ENCODE assay signal across 8 cellular contexts in the genomic region with DNA sequence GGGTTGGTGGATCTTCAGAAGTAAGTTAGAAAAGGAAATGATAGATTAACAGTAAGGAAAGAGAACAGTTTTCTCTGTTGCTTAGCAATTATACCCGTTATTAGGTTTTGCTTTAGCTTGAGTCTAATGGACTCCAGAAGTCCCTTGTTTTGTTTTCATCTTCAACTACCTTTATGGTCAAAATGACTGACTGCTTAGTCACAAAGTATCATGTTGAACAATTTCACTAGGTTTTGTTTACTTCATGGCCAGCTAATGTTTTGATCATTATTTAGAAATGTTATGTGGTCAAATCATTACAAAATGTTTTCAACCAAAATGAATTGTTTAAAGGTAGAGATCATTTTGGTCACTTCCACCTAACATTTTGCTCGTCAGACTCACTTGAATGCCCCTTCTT. TPM values are rescaled to one million over a fixed set of nuclear protein-coding genes. Genes with fewer than 3 reads are reported as not detected.
DNase-seq lines count a peak whose midpoint lies in the region; ATAC-seq and TF ChIP-seq lines count a peak whose summit lies in the region.

No MANE protein-coding gene starts in this region.

- H3K27me3 ChIP-seq in H9 (ENCODE audit: insufficient read depth, low read length): no peaks in the 10 kb centered on the region
- H3K27me3 ChIP-seq in effector memory CD4-positive, alpha-beta T cell (replicated peaks; ENCODE audit: control insufficient read depth, insufficient read depth, low read length, poor library complexity, severe bottlenecking): no peaks in the 10 kb centered on the region

- H3K18ac ChIP-seq in H9 (ENCODE audit: insufficient read length, low read depth, low read length): no peak overlapping the region

- H3K9me3 ChIP-seq in H9 (ENCODE audit: control insufficient read depth, low read depth, low read length): no peaks in the 10 kb centered on the region
- H3K9me3 ChIP-seq in effector memory CD4-positive, alpha-beta T cell (ENCODE audit: control insufficient read depth, low read length): no peaks in the 10 kb centered on the region

- H2AFZ ChIP-seq in H9 (ENCODE audit: low read length): no peak overlapping the region

- no peak overlapping the region for H3T11ph ChIP-seq in H9 (ENCODE audit: low read length)

- H4K91ac ChIP-seq in H9 (ENCODE audit: insufficient read length, low read depth, low read length): no peak overlapping the region

- peak overlapping the region; percentile 93 to 96 for H3K4me3 Mint-ChIP-seq in H9
- H3K4me3 Mint-ChIP-seq in activated T-helper 17 cell treated with anti-CD3 and anti-CD28 coated beads, Interleukin-2, amount 50 U/mL, for 72 hours: peak overlapping the region; percentile 88

- no peak overlapping the region for H2BK5ac ChIP-seq in H9 (ENCODE audit: insufficient read length, low read length)

- H4K20me1 ChIP-seq in H9 (ENCODE audit: control insufficient read depth, insufficient read depth, insufficient read length): no peaks in the 10 kb centered on the region

- no peak overlapping the region for H2BK15ac ChIP-seq in H9 (ENCODE audit: low read depth, low read length)

- no peak overlapping the region for H4K5ac ChIP-seq in H9 (ENCODE audit: insufficient read length, low read depth, low read length)

- H3K23ac ChIP-seq in H9 (ENCODE audit: insufficient read length, low read depth, low read length): no peak overlapping the region

- no peak for ATAC-seq in activated T-helper 17 cell treated with anti-CD3 and anti-CD28 coated beads, Interleukin-2, amount 50 U/mL, for 72 hours (replicated peaks)

- peak overlapping the region; percentile 39 for H3K4me2 ChIP-seq in H9 (ENCODE audit: insufficient read depth, insufficient read length, low read length)

- H2BK120ac ChIP-seq in H9 (ENCODE audit: low read depth, low read length, poor library complexity, severe bottlenecking): no peak overlapping the region

- no peak overlapping the region for H3K14ac ChIP-seq in H9 (ENCODE audit: insufficient read depth, low read length)

- H3K36me3 Mint-ChIP-seq in H9 (ENCODE audit: insufficient read depth in 1 of 3, low read depth in 3 of 3): peaks cover 8 to 10% (median 10%) of the 10 kb centered on the region in 3 experiments
- peaks cover 28% of the 10 kb centered on the region for H3K36me3 Mint-ChIP-seq in activated T-helper 17 cell treated with anti-CD3 and anti-CD28 coated beads, Interleukin-2, amount 50 U/mL, for 72 hours (ENCODE audit: low read depth)

- CTCF ChIA-PET in GM10248 (lab: Yijun Ruan, JAX): interaction anchor here (1.2 to 2.3 kb wide), 3 partner anchors 9 to 346 kb away, joined by 3 to 7 read pairs (median 4); no protein-coding TSS in a partner anchor

- WGBS in H9 (ENCODE audit: extremely low coverage, insufficient read length, low lambda C conversion rate): no CpG with 5 or more reads among the region's 2 CpGs

- peaks cover 8% of the 10 kb centered on the region; the same call in 1 of the 2 replicates for H3K79me2 ChIP-seq in H9 (ENCODE audit: insufficient read depth, low read length)

- no peaks in the 10 kb centered on the region for H3K79me1 ChIP-seq in H9 (ENCODE audit: insufficient read depth, low read depth, low read length, poor library complexity, severe bottlenecking)

- POLR2A ChIA-PET in GM10248 (lab: Yijun Ruan, JAX): no interaction called here

- no peak overlapping the region for H4K8ac ChIP-seq in H9 (replicated peaks; ENCODE audit: insufficient read length, low read depth, low read length)

- H3K4me1 Mint-ChIP-seq in H9: peaks cover 19% of the 10 kb centered on the region in 2 experiments
- peaks cover 16% of the 10 kb centered on the region for H3K4me1 Mint-ChIP-seq in activated T-helper 17 cell treated with anti-CD3 and anti-CD28 coated beads, Interleukin-2, amount 50 U/mL, for 72 hours

- H2BK20ac ChIP-seq in H9 (ENCODE audit: low read depth, low read length, poor library complexity, severe bottlenecking): no peak overlapping the region

- no peak for TF ChIP-seq CTCF in AG09319 (IDR thresholded peaks at IDR 0.05; ENCODE audit: low read depth, low read length)
- TF ChIP-seq CTCF in H9 (conservative IDR thresholded peaks at IDR 0.05): no peak
- TF ChIP-seq CTCF in GM10248 (IDR thresholded peaks at IDR 0.05; ENCODE audit: control extremely low read depth, extremely low read depth, low read depth, missing control alignments): no peak

- no peak overlapping the region for H3K4ac ChIP-seq in H9 (ENCODE audit: low read depth, low read length)

- peaks cover 7% of the 10 kb centered on the region for H3K23me2 ChIP-seq in H9 (ENCODE audit: insufficient read length, low read depth, low read length, poor library complexity, severe bottlenecking)

- no peak overlapping the region for H3K9ac ChIP-seq in H9 (ENCODE audit: extremely low read depth, insufficient read length, low read length)

- no peak overlapping the region for H2AK5ac ChIP-seq in H9 (ENCODE audit: insufficient read length, low read length)

- no peak overlapping the region for H3K27ac ChIP-seq in H9 (ENCODE audit: insufficient read length, low read depth, low read length)
- H3K27ac ChIP-seq in effector memory CD4-positive, alpha-beta T cell (ENCODE audit: insufficient read depth, low read length, poor library complexity, severe bottlenecking): no peak overlapping the region

- H3K27ac Mint-ChIP-seq in H9: no peak overlapping the region
- H3K27ac Mint-ChIP-seq in activated T-helper 17 cell treated with anti-CD3 and anti-CD28 coated beads, Interleukin-2, amount 50 U/mL, for 72 hours: peak overlapping the region; percentile 78

- DNase-seq in AG09319 (ENCODE audit: extremely low read depth, low read depth) (peak; percentile 23), H9 (no peak), kidney tubule cell (ENCODE audit: low spot score) (peak; percentile 62), GM10248 (ENCODE audit: extremely low spot score) (no peak), GM19240 (ENCODE audit: insufficient read length, low spot score) (no peak), inferior parietal cortex (ENCODE audit: extremely low spot score) (no peak)
- DNase-seq in effector memory CD4-positive, alpha-beta T cell: no peak

- no peak overlapping the region for H2BK12ac ChIP-seq in H9 (ENCODE audit: insufficient read length, low read depth, low read length)

- H3K4me3 ChIP-seq in effector memory CD4-positive, alpha-beta T cell (ENCODE audit: insufficient read depth, low read depth, low read length, poor library complexity, severe bottlenecking): no peak overlapping the region

- H3K9me3 Mint-ChIP-seq in H9: peaks cover 0 to 3% of the 10 kb centered on the region in 2 experiments; a peak in 2 of 5 replicates
- no peaks in the 10 kb centered on the region for H3K9me3 Mint-ChIP-seq in activated T-helper 17 cell treated with anti-CD3 and anti-CD28 coated beads, Interleukin-2, amount 50 U/mL, for 72 hours

- H3K56ac ChIP-seq in H9 (ENCODE audit: insufficient read length, low read depth, low read length): no peak overlapping the region

- no peaks in the 10 kb centered on the region for H3K27me3 Mint-ChIP-seq in H9 (ENCODE audit: low read depth)
- H3K27me3 Mint-ChIP-seq in activated T-helper 17 cell treated with anti-CD3 and anti-CD28 coated beads, Interleukin-2, amount 50 U/mL, for 72 hours: no peaks in the 10 kb centered on the region

- H3K4me1 ChIP-seq in H9 (ENCODE audit: insufficient read depth, low read length): no peaks in the 10 kb centered on the region
- peaks cover 5% of the 10 kb centered on the region for H3K4me1 ChIP-seq in effector memory CD4-positive, alpha-beta T cell (ENCODE audit: control insufficient read depth, insufficient read depth, low read length, poor library complexity, severe bottlenecking)

- peaks cover 7% of the 10 kb centered on the region for H3K36me3 ChIP-seq in effector memory CD4-positive, alpha-beta T cell (ENCODE audit: control insufficient read depth, insufficient read depth, low read length)

RNA-seq across cellular contexts. Expression of a gene that starts 1.9 kb away (rescaled TPM):
- total RNA-seq in H9 (2021): 26.3 and 27.6 TPM in 2 replicates
- total RNA-seq in activated T-helper 17 cell treated with anti-CD3 and anti-CD28 coated beads, Interleukin-2, amount 50 U/mL, for 72 hours: 10 to 100 TPM; 11.8 to 16.2 TPM

Comparison
In these comparisons a context has a peak if more than half of its experiments do, and no peak if none do; other contexts are left out.
1. DNase-seq: peak in AG09319 (single experiment) and kidney tubule cell (single experiment); none in H9 (single experiment), GM10248 (single experiment), GM19240 (single experiment), effector memory CD4-positive, alpha-beta T cell (0 of 3) and inferior parietal cortex (single experiment).